Comparison of ENCODE assay signal across 1 cellular context in genomic region chrX:134932528-134933217, GRCh38.
TF ChIP-seq lines count a peak whose summit lies in the region.

No MANE protein-coding gene starts in this region.

TF ChIP-seq in IMR-90, 13 proteins besides CTCF, POLR2A, EP300 and RAD21:
- TF ChIP-seq USF2 (IDR thresholded peaks at IDR 0.05; ENCODE audit: low read depth, low read length) (no peak), MAFK (IDR thresholded peaks at IDR 0.05; ENCODE audit: low read depth, low read length) (no peak)
